Comparison of ENCODE assay signal across 11 cellular contexts in the genomic region with DNA sequence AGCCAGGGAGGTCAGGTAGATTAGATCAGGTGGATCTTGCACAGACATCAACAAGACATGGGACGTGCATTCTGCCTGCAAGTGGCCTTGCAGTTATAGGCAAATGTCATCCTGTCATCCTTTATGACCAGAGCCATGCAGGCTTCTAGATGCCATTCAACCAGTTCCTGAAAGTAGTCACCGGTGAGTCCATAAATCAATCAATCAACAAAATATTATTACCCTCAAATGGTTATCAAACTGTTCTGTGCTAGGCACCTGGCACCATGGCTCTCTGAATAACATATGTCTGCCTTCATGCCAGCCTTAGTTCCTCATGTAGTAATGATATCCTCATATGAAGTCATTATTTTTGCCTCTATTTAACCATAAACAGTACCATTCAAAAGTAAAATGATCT.
A peak's percentile ranks its signal among the peaks of the same experiment; 100 is the strongest.
DNase-seq lines count a peak whose midpoint lies in the region; ATAC-seq lines count a peak whose summit lies in the region.
"Had no signal": no experiment of that assay in that cellular context is flagged by ENCODE, and none has a peak within 500 bp of the region (broad histone marks: within the 10 kb centered on the region; RNA-seq: fewer than 3 reads in every experiment).

No MANE protein-coding gene starts in this region.

- H2AFZ ChIP-seq in GM23248, result no peak overlapping the region

- no peak for ATAC-seq in HG02763 (IDR thresholded peaks at IDR 0.05; ENCODE audit: unreplicated experiment)
- ATAC-seq in GM19397 (IDR thresholded peaks at IDR 0.05; ENCODE audit: unreplicated experiment), result no peak

- H3K4me1 ChIP-seq in GM23248 (ENCODE audit: insufficient read depth), result peaks cover 70% of the 10 kb centered on the region
- peaks cover 79% of the 10 kb centered on the region for H3K4me1 ChIP-seq in skeletal muscle satellite cell (ENCODE audit: control insufficient read depth, insufficient read depth, low read length)

- H3K27me3 ChIP-seq in GM23248 (replicated peaks; ENCODE audit: insufficient read depth) (no peaks in the 10 kb centered on the region), skeletal muscle satellite cell (ENCODE audit: control insufficient read depth, insufficient read depth, low read length) (no peaks in the 10 kb centered on the region)

- DNase-seq in GM23248 (no peak), SK-N-MC (ENCODE audit: low read depth, low spot score) (no peak), epithelial cell of prostate (ENCODE audit: low read depth, low spot score) (no peak), NCI-H510A treated with DMSO at 0.1 percent for 48 hours (lab: John Stamatoyannopoulos, UW) (no peak), NCI-H2227 treated with DMSO at 0.1 percent for 48 hours (lab: John Stamatoyannopoulos, UW) (no peak)
- DNase-seq: NCI-H526 treated with DMSO at 0.1 percent for 48 hours, occipital lobe had no signal

- H3K4me2 ChIP-seq in GM23248 (ENCODE audit: unreplicated experiment) (no peak overlapping the region), skeletal muscle satellite cell (ENCODE audit: low read length) (no peak overlapping the region)

- no peaks in the 10 kb centered on the region for H3K79me2 ChIP-seq in GM23248 (ENCODE audit: insufficient read depth)

- H3F3A ChIP-seq in GM23248 (ENCODE audit: insufficient read depth), result peaks cover 61% of the 10 kb centered on the region

- H3K36me3 ChIP-seq in GM23248 (ENCODE audit: low read depth) (no peaks in the 10 kb centered on the region), SK-N-MC (ENCODE audit: insufficient read depth, low read length) (no peaks in the 10 kb centered on the region), skeletal muscle satellite cell (ENCODE audit: insufficient read depth, low read length) (no peaks in the 10 kb centered on the region)

- H3K9ac ChIP-seq in GM23248 (peak overlapping the region; percentile 83; the same call in 1 of the 2 replicates), SK-N-MC (ENCODE audit: insufficient read length) (no peak overlapping the region), skeletal muscle satellite cell (ENCODE audit: low read depth, low read length) (peak overlapping the region; percentile 86)

- H3K9me3 ChIP-seq in GM23248 (ENCODE audit: low read depth) (no peaks in the 10 kb centered on the region), SK-N-MC (ENCODE audit: low read depth, low read length) (no peaks in the 10 kb centered on the region), skeletal muscle satellite cell (replicated peaks; ENCODE audit: low read length) (no peaks in the 10 kb centered on the region)

- no peak overlapping the region for H3K4me3 ChIP-seq in GM23248
- no peak overlapping the region for H3K4me3 ChIP-seq in SK-N-MC
- no peak overlapping the region for H3K4me3 ChIP-seq in skeletal muscle satellite cell (ENCODE audit: low read length)

- in situ Hi-C loops in GM23248 (cut with MboI), result loop anchor here (10.0 kb wide), 2 partner anchors 257 to 367 kb away; partner anchors contain the start of gene IRF2BP2

- H3K9me2 ChIP-seq in GM23248 (ENCODE audit: insufficient read depth), result no peaks in the 10 kb centered on the region

- no peaks in the 10 kb centered on the region for H4K20me1 ChIP-seq in GM23248 (ENCODE audit: insufficient read depth)

- H3K27ac ChIP-seq in GM23248, result peak overlapping the region; percentile 99
- H3K27ac ChIP-seq in SK-N-MC, result 0 out of 2 replicates have a peak overlapping the region, but pooled peaks have one; percentile 15
- H3K27ac ChIP-seq in epithelial cell of prostate, result peak overlapping the region; percentile 93
- H3K27ac ChIP-seq: VCaP had no signal

- 92 to 100% methylated on average over 2 of the region's 2 CpGs for WGBS in GM23248 (ENCODE audit: low coverage in 1 of 2, low lambda C conversion rate in 2 of 2, missing lambda C conversion rate in 2 of 2), 2 experiments

Comparison
In these comparisons a context has a peak if more than half of its experiments do, and no peak if none do; other contexts are left out.
1. H3K27ac ChIP-seq: peak in every context shown above with its lines; median percentile 99 in GM23248; 93 in epithelial cell of prostate; 15 in SK-N-MC.